Comparison of ENCODE assay signal across 17 cellular contexts in the genomic region with DNA sequence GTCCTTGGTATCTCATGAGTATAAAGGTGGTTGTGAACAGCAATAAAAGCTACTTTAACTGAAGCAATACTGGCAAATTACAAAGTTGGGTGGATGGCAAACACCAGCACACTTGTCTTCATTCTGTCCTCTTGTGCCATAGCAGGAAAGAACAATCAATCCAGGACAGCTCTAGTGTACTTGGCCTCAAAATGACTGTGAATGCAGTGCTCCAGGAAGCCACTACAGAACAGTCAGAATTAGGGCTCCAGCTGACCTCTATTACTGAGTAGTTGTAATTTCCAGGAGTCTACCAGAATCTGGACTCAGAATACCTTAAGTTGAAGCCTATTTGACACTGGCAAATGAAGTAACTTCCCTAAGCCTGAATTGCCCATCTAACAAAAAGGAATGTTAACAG.
DNase-seq lines count a peak whose midpoint lies in the region; ATAC-seq and TF ChIP-seq lines count a peak whose summit lies in the region.
"Had no signal": no experiment of that assay in that cellular context is flagged by ENCODE, and none has a peak within 500 bp of the region (broad histone marks: within the 10 kb centered on the region; RNA-seq: fewer than 3 reads in every experiment).

No MANE protein-coding gene starts in this region.

- H2AK5ac ChIP-seq in IMR-90 (ENCODE audit: low read depth, low read length), result no peak overlapping the region

- H3K27me3 Mint-ChIP-seq in effector memory CD8-positive, alpha-beta T cell, result no peaks in the 10 kb centered on the region
- H3K27me3 Mint-ChIP-seq: CD4-positive, alpha-beta memory T cell had no signal

- H3K14ac ChIP-seq in IMR-90 (replicated peaks; ENCODE audit: low read depth, low read length), result no peak overlapping the region

- H3K56ac ChIP-seq in IMR-90 (ENCODE audit: extremely low read depth, insufficient read depth, low read length), result no peak overlapping the region

- H2BK5ac ChIP-seq in IMR-90 (ENCODE audit: low read depth, low read length, poor library complexity, severe bottlenecking), result no peak overlapping the region

- TF ChIP-seq CTCF in IMR-90 (conservative IDR thresholded peaks at IDR 0.05; ENCODE audit: low read depth, low read length) (no peak), esophagus muscularis mucosa (IDR thresholded peaks at IDR 0.05) (no peak), lower lobe of right lung (IDR thresholded peaks at IDR 0.05) (no peak), upper lobe of left lung (IDR thresholded peaks at IDR 0.05) (no peak)

- no peak overlapping the region for H3K27ac Mint-ChIP-seq in effector memory CD8-positive, alpha-beta T cell
- H3K27ac Mint-ChIP-seq: CD4-positive, alpha-beta memory T cell; HFFc6 had no signal

- H3K4ac ChIP-seq in IMR-90 (ENCODE audit: low read depth, low read length), result no peak overlapping the region

- H3K9me1 ChIP-seq in IMR-90 (ENCODE audit: insufficient read depth, low read length), result no peaks in the 10 kb centered on the region

- POLR2A ChIA-PET in IMR-90 (lab: Charles Lee; ENCODE audit: unreplicated experiment), result no interaction called here

- H3K9me3 ChIP-seq in IMR-90 (ENCODE audit: control insufficient read depth, insufficient read depth, low read length) (no peaks in the 10 kb centered on the region), esophagus muscularis mucosa (peaks cover 0 to 10% (median 0%) of the 10 kb centered on the region in 4 donors), lower lobe of right lung (no peaks in the 10 kb centered on the region), upper lobe of left lung (no peaks in the 10 kb centered on the region)
- H3K9me3 ChIP-seq: HAP-1 had no signal

- H2AK9ac ChIP-seq in IMR-90 (replicated peaks; ENCODE audit: low read depth, low read length, poor library complexity), result no peak overlapping the region

- H3K9me3 Mint-ChIP-seq in effector memory CD8-positive, alpha-beta T cell, result peaks cover 0 to 6% of the 10 kb centered on the region in 2 donors

- H3K4me1 ChIP-seq in IMR-90 (ENCODE audit: control insufficient read depth, insufficient read depth, low read length) (peaks cover 3% of the 10 kb centered on the region), esophagus muscularis mucosa (no peaks in the 10 kb centered on the region), lower lobe of right lung (peaks cover 10% of the 10 kb centered on the region), upper lobe of left lung (peaks cover 0 to 5% (median 4%) of the 10 kb centered on the region in 4 donors)

- peak overlapping the region; percentile 37; the same call in 1 of the 2 replicates for H2BK20ac ChIP-seq in IMR-90 (ENCODE audit: low read depth, low read length)

- H3K4me3 ChIP-seq in IMR-90 (ENCODE audit: insufficient read depth, low read depth, low read length), result no peak overlapping the region
- no peak overlapping the region for H3K4me3 ChIP-seq in esophagus muscularis mucosa
- H3K4me3 ChIP-seq in lower lobe of right lung, result no peak overlapping the region
- no peak overlapping the region for H3K4me3 ChIP-seq in upper lobe of left lung
- H3K4me3 ChIP-seq: HAP-1 had no signal

- DNase-seq in IMR-90 (no peak), esophagus muscularis mucosa (ENCODE audit: extremely low spot score) (peak; percentile 37), lower lobe of right lung (no peak), upper lobe of left lung (peak in 1 of 2 donors; percentile 40), HK-2 (ENCODE audit: unreplicated experiment) (no peak), nucleus accumbens (lab: John Stamatoyannopoulos, UW) (no peak)
- DNase-seq in effector memory CD8-positive, alpha-beta T cell, result no peak
- DNase-seq: C1 segment of cervical spinal cord; Calu3; CD4-positive, alpha-beta memory T cell; COR-L47; DMS53; DMS79 treated with DMSO at 0.1 percent for 48 hours; GF-D8; GOT3; HFFc6 had no signal

- H2AFZ ChIP-seq in IMR-90 (replicated peaks; ENCODE audit: low read length, poor library complexity), result no peak overlapping the region

- intact Hi-C loops in IMR-90 (cut with micrococcal nuclease), result no loop called here
- intact Hi-C loops in esophagus muscularis mucosa (cut with DNase I), result no loop called here
- intact Hi-C loops in lower lobe of right lung (cut with DNase I), result no loop called here

- H3K27me3 ChIP-seq in IMR-90 (ENCODE audit: control insufficient read depth, insufficient read depth, low read length) (peaks cover 2% of the 10 kb centered on the region), esophagus muscularis mucosa (no peaks in the 10 kb centered on the region), lower lobe of right lung (ENCODE audit: low read depth) (no peaks in the 10 kb centered on the region), upper lobe of left lung (no peaks in the 10 kb centered on the region)

- TF ChIP-seq POLR2A in IMR-90 (IDR thresholded peaks at IDR 0.05; ENCODE audit: low read depth, low read length), result no peak
- TF ChIP-seq POLR2A in esophagus muscularis mucosa (IDR thresholded peaks at IDR 0.05; ENCODE audit: low read depth), result no peak
- no peak for TF ChIP-seq POLR2A in upper lobe of left lung (IDR thresholded peaks at IDR 0.05)

- no peak overlapping the region for H4K8ac ChIP-seq in IMR-90 (ENCODE audit: low read depth in 2 of 2, low read length in 2 of 2)

- no peak overlapping the region for H3K9ac ChIP-seq in IMR-90 (ENCODE audit: low read depth, low read length)

- TF ChIP-seq EP300 in esophagus muscularis mucosa (IDR thresholded peaks at IDR 0.05), result no peak
- TF ChIP-seq EP300 in upper lobe of left lung (IDR thresholded peaks at IDR 0.05), result peak in 1 of 4 donors; percentile 31

- H4K91ac ChIP-seq in IMR-90 (ENCODE audit: insufficient read depth, low read depth, low read length), result no peak overlapping the region

- H3K4me2 ChIP-seq in IMR-90 (ENCODE audit: low read depth, low read length), result no peak overlapping the region

- CTCF ChIA-PET in IMR-90 (lab: Yijun Ruan, JAX), result no interaction called here

- ATAC-seq in IMR-90 (ENCODE audit: low read depth) (no peak), lower lobe of right lung (peak; percentile 70 to 73), upper lobe of left lung (ENCODE audit: low FRiP score in 2 of 2) (peak; percentile 21 to 61)
- no peak for ATAC-seq in effector memory CD8-positive, alpha-beta T cell (replicated peaks)

- no peaks in the 10 kb centered on the region for H3K36me3 Mint-ChIP-seq in effector memory CD8-positive, alpha-beta T cell (ENCODE audit: insufficient read depth)
- H3K36me3 Mint-ChIP-seq: CD4-positive, alpha-beta memory T cell had no signal

- dilution Hi-C loops in IMR-90 (cut with HindIII; ENCODE audit: low sequenced_read_pairs, unreplicated experiment), result no loop called here

- H3K36me3 ChIP-seq in IMR-90 (ENCODE audit: control insufficient read depth, insufficient read depth, low read length) (no peaks in the 10 kb centered on the region), esophagus muscularis mucosa (no peaks in the 10 kb centered on the region), lower lobe of right lung (no peaks in the 10 kb centered on the region), upper lobe of left lung (no peaks in the 10 kb centered on the region)
- H3K36me3 ChIP-seq: HAP-1 had no signal

- no peak overlapping the region for H3K23ac ChIP-seq in IMR-90 (ENCODE audit: low read depth, low read length)

- no TSS peak for BruUV-seq in IMR-90 (replicated peaks; lab: Mats Ljungman, UMichigan)

- no peak overlapping the region for H3K4me3 Mint-ChIP-seq in effector memory CD8-positive, alpha-beta T cell
- H3K4me3 Mint-ChIP-seq: CD4-positive, alpha-beta memory T cell; HFFc6 had no signal

- no peak for TF ChIP-seq RAD21 in IMR-90 (IDR thresholded peaks at IDR 0.05; ENCODE audit: low read length)

- H2BK120ac ChIP-seq in IMR-90 (ENCODE audit: low read depth, low read length), result no peak overlapping the region

- no peak overlapping the region for H3K27ac ChIP-seq in IMR-90 (ENCODE audit: insufficient read depth, low read length)
- no peak overlapping the region for H3K27ac ChIP-seq in esophagus muscularis mucosa (replicated peaks in 1 of 4)
- H3K27ac ChIP-seq in lower lobe of right lung, result no peak overlapping the region
- H3K27ac ChIP-seq in upper lobe of left lung, result peak overlapping the region in 1 of 4 donors; percentile 31

- H4K20me1 ChIP-seq in IMR-90 (ENCODE audit: insufficient read depth, low read length), result no peaks in the 10 kb centered on the region

- H4K5ac ChIP-seq in IMR-90 (ENCODE audit: low read depth, low read length), result no peak overlapping the region

- H3K79me1 ChIP-seq in IMR-90 (ENCODE audit: low read depth in 1 of 2, low read length in 2 of 2), result no peaks in the 10 kb centered on the region

- in situ Hi-C loops in IMR-90 (cut with MboI; ENCODE audit: low sequenced_read_pairs), result no loop called here

- no peaks in the 10 kb centered on the region for H3K4me1 Mint-ChIP-seq in effector memory CD8-positive, alpha-beta T cell (ENCODE audit: low read depth in 2 of 2)
- H3K4me1 Mint-ChIP-seq: CD4-positive, alpha-beta memory T cell had no signal

- no peak overlapping the region for H3K18ac ChIP-seq in IMR-90 (ENCODE audit: low read depth, low read length)

- H2BK15ac ChIP-seq in IMR-90 (ENCODE audit: low read depth, low read length), result no peak overlapping the region

TF ChIP-seq in IMR-90, 13 proteins besides CTCF, POLR2A, EP300 and RAD21 (continues in another document):
- TF ChIP-seq, protein P1, sequence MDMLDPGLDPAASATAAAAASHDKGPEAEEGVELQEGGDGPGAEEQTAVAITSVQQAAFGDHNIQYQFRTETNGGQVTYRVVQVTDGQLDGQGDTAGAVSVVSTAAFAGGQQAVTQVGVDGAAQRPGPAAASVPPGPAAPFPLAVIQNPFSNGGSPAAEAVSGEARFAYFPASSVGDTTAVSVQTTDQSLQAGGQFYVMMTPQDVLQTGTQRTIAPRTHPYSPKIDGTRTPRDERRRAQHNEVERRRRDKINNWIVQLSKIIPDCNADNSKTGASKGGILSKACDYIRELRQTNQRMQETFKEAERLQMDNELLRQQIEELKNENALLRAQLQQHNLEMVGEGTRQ (IDR thresholded peaks at IDR 0.05; ENCODE audit: low read depth, low read length), result no peak
- TF ChIP-seq BHLHE40 (IDR thresholded peaks at IDR 0.05; ENCODE audit: low read depth, low read length), result no peak
- TF ChIP-seq MAZ (IDR thresholded peaks at IDR 0.05; ENCODE audit: borderline replicate concordance, low read depth, low read length), result no peak
- TF ChIP-seq FOS (IDR thresholded peaks at IDR 0.05; ENCODE audit: low read depth, low read length), result no peak
- no peak for TF ChIP-seq SMC3 (IDR thresholded peaks at IDR 0.05; ENCODE audit: low read depth, low read length)
- TF ChIP-seq, protein P2, sequence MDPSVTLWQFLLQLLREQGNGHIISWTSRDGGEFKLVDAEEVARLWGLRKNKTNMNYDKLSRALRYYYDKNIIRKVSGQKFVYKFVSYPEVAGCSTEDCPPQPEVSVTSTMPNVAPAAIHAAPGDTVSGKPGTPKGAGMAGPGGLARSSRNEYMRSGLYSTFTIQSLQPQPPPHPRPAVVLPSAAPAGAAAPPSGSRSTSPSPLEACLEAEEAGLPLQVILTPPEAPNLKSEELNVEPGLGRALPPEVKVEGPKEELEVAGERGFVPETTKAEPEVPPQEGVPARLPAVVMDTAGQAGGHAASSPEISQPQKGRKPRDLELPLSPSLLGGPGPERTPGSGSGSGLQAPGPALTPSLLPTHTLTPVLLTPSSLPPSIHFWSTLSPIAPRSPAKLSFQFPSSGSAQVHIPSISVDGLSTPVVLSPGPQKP (IDR thresholded peaks at IDR 0.05; ENCODE audit: borderline replicate concordance, low read depth, low read length), result no peak
- no peak for TF ChIP-seq RFX5 (IDR thresholded peaks at IDR 0.05; ENCODE audit: low read depth, low read length)
- TF ChIP-seq MAFK (IDR thresholded peaks at IDR 0.05; ENCODE audit: low read depth, low read length), result no peak

Comparison
In these comparisons a context has a peak if more than half of its experiments do, and no peak if none do; other contexts are left out.
1. ATAC-seq: peak in lower lobe of right lung (2 of 2) and upper lobe of left lung (2 of 2); none in IMR-90 (single experiment) and effector memory CD8-positive, alpha-beta T cell (single experiment).